Comparison of ENCODE assay signal across 13 cellular contexts in genomic region chr12:115440438-115440837, GRCh38.
DNase-seq lines count a peak whose midpoint lies in the region; ATAC-seq and TF ChIP-seq lines count a peak whose summit lies in the region.
"Had no signal": no experiment of that assay in that cellular context is flagged by ENCODE, and none has a peak within 500 bp of the region (broad histone marks: within the 10 kb centered on the region; RNA-seq: fewer than 3 reads in every experiment).

No MANE protein-coding gene starts in this region.

- H3K4me1 Mint-ChIP-seq in MCF 10A (ENCODE audit: insufficient read depth, unreplicated experiment) = peaks cover 6% of the 10 kb centered on the region

- TF ChIP-seq CTCF in AG10803 (conservative IDR thresholded peaks at IDR 0.05; ENCODE audit: low read length) (no peak), MCF 10A (IDR thresholded peaks at IDR 0.05; ENCODE audit: unreplicated experiment) (no peak)

- POLR2A ChIA-PET in MCF 10A (lab: Yijun Ruan, JAX) = no interaction called here

- no peak overlapping the region for H3K4me3 ChIP-seq in AG10803 (ENCODE audit: low read length)

- DNase-seq in AG10803 (ENCODE audit: low read depth) (peak; percentile 59), MV-4-11 (lab: John Stamatoyannopoulos, UW) (peak; percentile 13), MCF 10A (ENCODE audit: unreplicated experiment) (peak; percentile 71), left kidney (ENCODE audit: low read depth, low spot score) (peak; percentile 9), DMS53 (lab: John Stamatoyannopoulos, UW) (no peak)
- DNase-seq: activated effector memory CD4-positive, alpha-beta T cell treated with Interleukin-2 at 50 U/mL for 16 hours; effector CD4-positive, alpha-beta T cell; islet precursor cell; NCI-H1694 treated with DMSO at 0.1 percent for 48 hours had no signal

- H3K4me3 Mint-ChIP-seq in MCF 10A (ENCODE audit: unreplicated experiment) = no peak overlapping the region

- BruUV-seq in MCF 10A (replicated peaks; lab: Mats Ljungman, UMichigan) = no TSS peak

- H3K27me3 Mint-ChIP-seq in MCF 10A (ENCODE audit: insufficient read depth, unreplicated experiment) = no peaks in the 10 kb centered on the region

- H3K9me3 Mint-ChIP-seq in MCF 10A (ENCODE audit: unreplicated experiment) = no peaks in the 10 kb centered on the region

- no peaks in the 10 kb centered on the region for H3K36me3 Mint-ChIP-seq in MCF 10A (ENCODE audit: insufficient read depth, unreplicated experiment)

- ATAC-seq in HG02798 (IDR thresholded peaks at IDR 0.05; ENCODE audit: poor library complexity, unreplicated experiment) = no peak
- no peak for ATAC-seq in HG02678 (IDR thresholded peaks at IDR 0.05; ENCODE audit: unreplicated experiment)
- no peak for ATAC-seq in GM21423 (IDR thresholded peaks at IDR 0.05; ENCODE audit: unreplicated experiment)
- ATAC-seq: activated CD4-positive, CD25-positive, alpha-beta regulatory T cell treated with anti-CD3 and anti-CD28 coated beads, Interleukin-2, amount 50 U/mL, for 24 hours had no signal

- H3K27ac Mint-ChIP-seq in MCF 10A (ENCODE audit: low read depth, unreplicated experiment) = no peak overlapping the region

- intact Hi-C loops in MCF 10A (cut with micrococcal nuclease) = no loop called here

- CTCF ChIA-PET in MCF 10A (lab: Yijun Ruan, JAX) = no interaction called here
